ENCODE assay signal across 10 cellular contexts in genomic region chr18:58432050-58432727, GRCh38.
"Had no signal": no experiment of that assay in that cellular context is flagged by ENCODE, and none has a peak within 500 bp of the region (broad histone marks: within the 10 kb centered on the region; RNA-seq: fewer than 3 reads in every experiment).

No MANE protein-coding gene starts in this region.

- H2AFZ ChIP-seq: GM23338 had no signal

- ATAC-seq: GM23338, HCT116, K562 had no signal

- H3K27ac ChIP-seq: HL-60 had no signal

- H3K4me2 ChIP-seq: GM23338 had no signal

- DNase-seq: H9, HFFc6, IMR-90, KG1 had no signal

- H3K4me3 ChIP-seq: GM23338, K562 had no signal

- FAIRE-seq: H1, H54, K562 had no signal
